Comparison of ENCODE assay signal across 17 cellular contexts in the genomic region with DNA sequence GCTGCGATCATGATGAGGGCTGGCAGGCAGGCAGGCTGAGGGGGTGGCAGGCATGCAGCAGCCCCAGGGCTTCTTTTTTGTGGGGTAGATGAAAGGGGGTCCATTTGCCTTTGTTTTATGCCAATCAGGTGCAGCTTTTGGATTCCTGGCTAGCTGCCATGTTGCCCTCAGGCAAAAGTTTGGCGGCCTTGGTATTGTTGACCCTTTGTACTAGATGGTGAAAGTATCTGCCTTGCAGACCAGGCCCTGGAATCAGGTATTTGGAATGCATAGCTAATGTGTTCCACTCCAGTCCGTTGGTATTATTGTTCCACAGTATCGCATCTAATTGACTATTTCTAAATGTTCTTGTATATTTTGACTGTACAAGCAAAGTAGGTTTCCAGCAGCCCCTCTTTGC. TPM values are rescaled to one million over a fixed set of nuclear protein-coding genes. Genes with fewer than 3 reads are reported as not detected.
A peak's percentile ranks its signal among the peaks of the same experiment; 100 is the strongest.
DNase-seq lines count a peak whose midpoint lies in the region; ATAC-seq and TF ChIP-seq lines count a peak whose summit lies in the region.
"Had no signal": no experiment of that assay in that cellular context is flagged by ENCODE, and none has a peak within 500 bp of the region (broad histone marks: within the 10 kb centered on the region; RNA-seq: fewer than 3 reads in every experiment).

No MANE protein-coding gene starts in this region.

- H3K36me3 Mint-ChIP-seq in natural killer cell (no peaks in the 10 kb centered on the region), WTC11 (no peaks in the 10 kb centered on the region)

- no peaks in the 10 kb centered on the region for H3K27me3 ChIP-seq in BLaER1

- H3K4me3 Mint-ChIP-seq in natural killer cell (no peak overlapping the region), WTC11 (no peak overlapping the region)
- H3K4me3 Mint-ChIP-seq: B cell; CD4-positive, alpha-beta memory T cell had no signal

- H3K4me1 ChIP-seq in BLaER1: peaks cover 28% of the 10 kb centered on the region

- no peak overlapping the region for H3K27ac ChIP-seq in BLaER1

- H4K20me1 ChIP-seq in BLaER1: peaks cover 56% of the 10 kb centered on the region

- H3K4me2 ChIP-seq in BLaER1: peak overlapping the region; percentile 45

- 0 out of 2 replicates have a peak, but pooled peaks cover 5% of the 10 kb centered on the region for H3K36me3 ChIP-seq in BLaER1

- POLR2A ChIA-PET in WTC11 (lab: Charles Lee): no interaction called here

- H3K9me3 Mint-ChIP-seq in natural killer cell: no peaks in the 10 kb centered on the region
- peaks cover 5% of the 10 kb centered on the region; the same call in 1 of the 2 replicates for H3K9me3 Mint-ChIP-seq in WTC11
- H3K9me3 Mint-ChIP-seq: CD4-positive, alpha-beta memory T cell had no signal

- no peak for ATAC-seq in natural killer cell
- ATAC-seq in WTC11: no peak
- ATAC-seq: GM12878 had no signal

- DNase-seq in ELF-1 (ENCODE audit: low read depth, low spot score): peak; percentile 44
- DNase-seq in RPMI7951 (ENCODE audit: low read depth): peak; percentile 37
- peak; percentile 23 for DNase-seq in epithelial cell of proximal tubule (ENCODE audit: low read depth)
- no peak for DNase-seq in natural killer cell
- no peak for DNase-seq in WTC11 (ENCODE audit: low spot score)
- DNase-seq in GF-D8 (lab: John Stamatoyannopoulos, UW): no peak
- no peak for DNase-seq in NCI-H2227 treated with DMSO at 0.1 percent for 48 hours (lab: John Stamatoyannopoulos, UW)
- DNase-seq: CD4-positive, alpha-beta memory T cell; DMS79; HCEC 1CT; KBM-7; NCI-H187; NCI-H2171 treated with DMSO at 0.1 percent for 48 hours; SIG-M5 had no signal

- TF ChIP-seq CTCF in epithelial cell of proximal tubule (conservative IDR thresholded peaks at IDR 0.05; ENCODE audit: low read depth, low read length) (no peak), natural killer cell (IDR thresholded peaks at IDR 0.05) (no peak), WTC11 (IDR thresholded peaks at IDR 0.05) (no peak)

- H3K9me3 ChIP-seq in BLaER1: peaks cover 6% of the 10 kb centered on the region

- no peak overlapping the region for H3K4me3 ChIP-seq in BLaER1
- H3K4me3 ChIP-seq in epithelial cell of proximal tubule (ENCODE audit: low read depth, low read length): no peak overlapping the region
- H3K4me3 ChIP-seq: GM12878 had no signal

- H3K27me3 Mint-ChIP-seq in natural killer cell (ENCODE audit: low read depth in 2 of 2): no peaks in the 10 kb centered on the region
- H3K27me3 Mint-ChIP-seq in WTC11 (ENCODE audit: low read depth): no peaks in the 10 kb centered on the region
- H3K27me3 Mint-ChIP-seq: B cell; CD4-positive, alpha-beta memory T cell had no signal

- intact Hi-C loops in natural killer cell (cut with micrococcal nuclease): no loop called here

- CTCF ChIA-PET in WTC11 (lab: Charles Lee): no interaction called here

- H3K27ac Mint-ChIP-seq in natural killer cell (no peak overlapping the region), WTC11 (no peak overlapping the region)
- H3K27ac Mint-ChIP-seq: B cell had no signal

- no peak overlapping the region for H3K9ac ChIP-seq in BLaER1

- H3K4me1 Mint-ChIP-seq in natural killer cell (peaks cover 28 to 29% of the 10 kb centered on the region in 2 donors), WTC11 (peaks cover 8% of the 10 kb centered on the region; the same call in 1 of the 2 replicates)

TF ChIP-seq in WTC11, 78 proteins besides CTCF, POLR2A, EP300 and RAD21:
- TF ChIP-seq, protein P1, sequence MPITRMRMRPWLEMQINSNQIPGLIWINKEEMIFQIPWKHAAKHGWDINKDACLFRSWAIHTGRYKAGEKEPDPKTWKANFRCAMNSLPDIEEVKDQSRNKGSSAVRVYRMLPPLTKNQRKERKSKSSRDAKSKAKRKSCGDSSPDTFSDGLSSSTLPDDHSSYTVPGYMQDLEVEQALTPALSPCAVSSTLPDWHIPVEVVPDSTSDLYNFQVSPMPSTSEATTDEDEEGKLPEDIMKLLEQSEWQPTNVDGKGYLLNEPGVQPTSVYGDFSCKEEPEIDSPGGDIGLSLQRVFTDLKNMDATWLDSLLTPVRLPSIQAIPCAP (CRISPR knock-in tag; IDR thresholded peaks at IDR 0.05): no peak
- TF ChIP-seq ZNF263 (CRISPR knock-in tag; IDR thresholded peaks at IDR 0.05; ENCODE audit: low read depth): no peak
- TF ChIP-seq ZNF396 (CRISPR knock-in tag; IDR thresholded peaks at IDR 0.05; ENCODE audit: borderline replicate concordance): no peak
- TF ChIP-seq, protein P2, sequence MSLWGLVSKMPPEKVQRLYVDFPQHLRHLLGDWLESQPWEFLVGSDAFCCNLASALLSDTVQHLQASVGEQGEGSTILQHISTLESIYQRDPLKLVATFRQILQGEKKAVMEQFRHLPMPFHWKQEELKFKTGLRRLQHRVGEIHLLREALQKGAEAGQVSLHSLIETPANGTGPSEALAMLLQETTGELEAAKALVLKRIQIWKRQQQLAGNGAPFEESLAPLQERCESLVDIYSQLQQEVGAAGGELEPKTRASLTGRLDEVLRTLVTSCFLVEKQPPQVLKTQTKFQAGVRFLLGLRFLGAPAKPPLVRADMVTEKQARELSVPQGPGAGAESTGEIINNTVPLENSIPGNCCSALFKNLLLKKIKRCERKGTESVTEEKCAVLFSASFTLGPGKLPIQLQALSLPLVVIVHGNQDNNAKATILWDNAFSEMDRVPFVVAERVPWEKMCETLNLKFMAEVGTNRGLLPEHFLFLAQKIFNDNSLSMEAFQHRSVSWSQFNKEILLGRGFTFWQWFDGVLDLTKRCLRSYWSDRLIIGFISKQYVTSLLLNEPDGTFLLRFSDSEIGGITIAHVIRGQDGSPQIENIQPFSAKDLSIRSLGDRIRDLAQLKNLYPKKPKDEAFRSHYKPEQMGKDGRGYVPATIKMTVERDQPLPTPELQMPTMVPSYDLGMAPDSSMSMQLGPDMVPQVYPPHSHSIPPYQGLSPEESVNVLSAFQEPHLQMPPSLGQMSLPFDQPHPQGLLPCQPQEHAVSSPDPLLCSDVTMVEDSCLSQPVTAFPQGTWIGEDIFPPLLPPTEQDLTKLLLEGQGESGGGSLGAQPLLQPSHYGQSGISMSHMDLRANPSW (CRISPR knock-in tag; conservative IDR thresholded peaks at IDR 0.05; ENCODE audit: low read depth): no peak
- TF ChIP-seq, protein P3, sequence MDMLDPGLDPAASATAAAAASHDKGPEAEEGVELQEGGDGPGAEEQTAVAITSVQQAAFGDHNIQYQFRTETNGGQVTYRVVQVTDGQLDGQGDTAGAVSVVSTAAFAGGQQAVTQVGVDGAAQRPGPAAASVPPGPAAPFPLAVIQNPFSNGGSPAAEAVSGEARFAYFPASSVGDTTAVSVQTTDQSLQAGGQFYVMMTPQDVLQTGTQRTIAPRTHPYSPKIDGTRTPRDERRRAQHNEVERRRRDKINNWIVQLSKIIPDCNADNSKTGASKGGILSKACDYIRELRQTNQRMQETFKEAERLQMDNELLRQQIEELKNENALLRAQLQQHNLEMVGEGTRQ (CRISPR knock-in tag; IDR thresholded peaks at IDR 0.05): no peak
- TF ChIP-seq, protein P4, sequence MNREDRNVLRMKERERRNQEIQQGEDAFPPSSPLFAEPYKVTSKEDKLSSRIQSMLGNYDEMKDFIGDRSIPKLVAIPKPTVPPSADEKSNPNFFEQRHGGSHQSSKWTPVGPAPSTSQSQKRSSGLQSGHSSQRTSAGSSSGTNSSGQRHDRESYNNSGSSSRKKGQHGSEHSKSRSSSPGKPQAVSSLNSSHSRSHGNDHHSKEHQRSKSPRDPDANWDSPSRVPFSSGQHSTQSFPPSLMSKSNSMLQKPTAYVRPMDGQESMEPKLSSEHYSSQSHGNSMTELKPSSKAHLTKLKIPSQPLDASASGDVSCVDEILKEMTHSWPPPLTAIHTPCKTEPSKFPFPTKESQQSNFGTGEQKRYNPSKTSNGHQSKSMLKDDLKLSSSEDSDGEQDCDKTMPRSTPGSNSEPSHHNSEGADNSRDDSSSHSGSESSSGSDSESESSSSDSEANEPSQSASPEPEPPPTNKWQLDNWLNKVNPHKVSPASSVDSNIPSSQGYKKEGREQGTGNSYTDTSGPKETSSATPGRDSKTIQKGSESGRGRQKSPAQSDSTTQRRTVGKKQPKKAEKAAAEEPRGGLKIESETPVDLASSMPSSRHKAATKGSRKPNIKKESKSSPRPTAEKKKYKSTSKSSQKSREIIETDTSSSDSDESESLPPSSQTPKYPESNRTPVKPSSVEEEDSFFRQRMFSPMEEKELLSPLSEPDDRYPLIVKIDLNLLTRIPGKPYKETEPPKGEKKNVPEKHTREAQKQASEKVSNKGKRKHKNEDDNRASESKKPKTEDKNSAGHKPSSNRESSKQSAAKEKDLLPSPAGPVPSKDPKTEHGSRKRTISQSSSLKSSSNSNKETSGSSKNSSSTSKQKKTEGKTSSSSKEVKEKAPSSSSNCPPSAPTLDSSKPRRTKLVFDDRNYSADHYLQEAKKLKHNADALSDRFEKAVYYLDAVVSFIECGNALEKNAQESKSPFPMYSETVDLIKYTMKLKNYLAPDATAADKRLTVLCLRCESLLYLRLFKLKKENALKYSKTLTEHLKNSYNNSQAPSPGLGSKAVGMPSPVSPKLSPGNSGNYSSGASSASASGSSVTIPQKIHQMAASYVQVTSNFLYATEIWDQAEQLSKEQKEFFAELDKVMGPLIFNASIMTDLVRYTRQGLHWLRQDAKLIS (CRISPR knock-in tag; IDR thresholded peaks at IDR 0.05; ENCODE audit: borderline replicate concordance): no peak
- no peak for TF ChIP-seq GTF2I (CRISPR knock-in tag; conservative IDR thresholded peaks at IDR 0.05)
- TF ChIP-seq, protein P5, sequence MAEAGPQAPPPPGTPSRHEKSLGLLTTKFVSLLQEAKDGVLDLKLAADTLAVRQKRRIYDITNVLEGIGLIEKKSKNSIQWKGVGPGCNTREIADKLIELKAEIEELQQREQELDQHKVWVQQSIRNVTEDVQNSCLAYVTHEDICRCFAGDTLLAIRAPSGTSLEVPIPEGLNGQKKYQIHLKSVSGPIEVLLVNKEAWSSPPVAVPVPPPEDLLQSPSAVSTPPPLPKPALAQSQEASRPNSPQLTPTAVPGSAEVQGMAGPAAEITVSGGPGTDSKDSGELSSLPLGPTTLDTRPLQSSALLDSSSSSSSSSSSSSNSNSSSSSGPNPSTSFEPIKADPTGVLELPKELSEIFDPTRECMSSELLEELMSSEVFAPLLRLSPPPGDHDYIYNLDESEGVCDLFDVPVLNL (CRISPR knock-in tag; IDR thresholded peaks at IDR 0.05; ENCODE audit: borderline replicate concordance, low read depth): no peak

RNA-seq across cellular contexts. Expression of a gene that starts 35.0 kb away (rescaled TPM):
- 11.1 and 12.6 TPM in 2 replicates for total RNA-seq in RPMI7951 (2014; rRNA removed; shearing (Covaris generic))
- total RNA-seq in epithelial cell of proximal tubule: 10.1 and 20.6 TPM in 2 replicates
- total RNA-seq in natural killer cell: 10 to 100 TPM; 16.7 to 18.9 (median 17.6) TPM
- 13.7 to 16.9 TPM (median 16.1 TPM) in 3 replicates for total RNA-seq in WTC11 (2021)

Comparison
In these comparisons a context has a peak if more than half of its experiments do, and no peak if none do; other contexts are left out.
1. DNase-seq: peak in ELF-1 (single experiment), RPMI7951 (single experiment) and epithelial cell of proximal tubule (single experiment); none in natural killer cell (single experiment), WTC11 (single experiment), GF-D8 (single experiment) and NCI-H2227 treated with DMSO at 0.1 percent for 48 hours (single experiment).